ENCODE assay signal across 25 cellular contexts in genomic region chr15:60384526-60385127, GRCh38. TPM values are rescaled to one million over a fixed set of nuclear protein-coding genes. Genes with fewer than 3 reads are reported as not detected.
DNase-seq lines count a peak whose midpoint lies in the region; ATAC-seq and TF ChIP-seq lines count a peak whose summit lies in the region.
"Had no signal": no experiment of that assay in that cellular context is flagged by ENCODE, and none has a peak within 500 bp of the region (broad histone marks: within the 10 kb centered on the region; RNA-seq: fewer than 3 reads in every experiment).

No MANE protein-coding gene starts in this region.

- H3K4me2 ChIP-seq in GM23248 (ENCODE audit: unreplicated experiment) (peak overlapping the region; percentile 62), smooth muscle cell (peak overlapping the region; percentile 42)

- no peaks in the 10 kb centered on the region for H3K9me2 ChIP-seq in GM23248 (ENCODE audit: insufficient read depth)

- H3K27me3 ChIP-seq in GM23248 (replicated peaks; ENCODE audit: insufficient read depth) (no peaks in the 10 kb centered on the region), smooth muscle cell (ENCODE audit: low read depth) (no peaks in the 10 kb centered on the region)
- H3K27me3 ChIP-seq: BLaER1 treated with 17β-estradiol and CSF1 and Interleukin-3, amounts not matched to agents 10 nM and 100 nM; body of pancreas; heart right ventricle; tibial nerve had no signal

- H4K20me1 ChIP-seq in GM23248 (ENCODE audit: insufficient read depth) = peaks cover 43% of the 10 kb centered on the region
- peaks cover 100% of the 10 kb centered on the region for H4K20me1 ChIP-seq in smooth muscle cell (ENCODE audit: low read depth)

- no peak for TF ChIP-seq CTCF in smooth muscle cell (IDR thresholded peaks at IDR 0.05; ENCODE audit: borderline replicate concordance, insufficient read depth, poor library complexity, severe bottlenecking)

- H3K9ac ChIP-seq in GM23248 = peak overlapping the region; percentile 99
- no peak overlapping the region for H3K9ac ChIP-seq in smooth muscle cell (ENCODE audit: low read depth)
- H3K9ac ChIP-seq: BLaER1 treated with 17β-estradiol and CSF1 and Interleukin-3, amounts not matched to agents 10 nM and 100 nM had no signal

- peaks cover 62% of the 10 kb centered on the region for H3K36me3 ChIP-seq in GM23248 (ENCODE audit: low read depth)
- peaks cover 9% of the 10 kb centered on the region for H3K36me3 ChIP-seq in smooth muscle cell (ENCODE audit: low read depth)

- H3K4me1 ChIP-seq in GM23248 (ENCODE audit: insufficient read depth) (peaks cover 98% of the 10 kb centered on the region), smooth muscle cell (ENCODE audit: low read depth) (peaks cover 15% of the 10 kb centered on the region)

- H3K27ac ChIP-seq in GM23248 (peak overlapping the region; percentile 100), epithelial cell of prostate (peak overlapping the region; percentile 100), smooth muscle cell (ENCODE audit: low read depth) (peak overlapping the region; percentile 99)
- H3K27ac ChIP-seq: BLaER1 treated with 17β-estradiol and CSF1 and Interleukin-3, amounts not matched to agents 10 nM and 100 nM; lower lobe of right lung; psoas muscle had no signal

- H2AFZ ChIP-seq in GM23248 (no peak overlapping the region), smooth muscle cell (ENCODE audit: low read depth) (no peak overlapping the region)

- H3K79me2 ChIP-seq in GM23248 (ENCODE audit: insufficient read depth) (peaks cover 90% of the 10 kb centered on the region), smooth muscle cell (ENCODE audit: low read depth) (peaks cover 89% of the 10 kb centered on the region)

- WGBS in GM23248 (ENCODE audit: low coverage in 1 of 2, low lambda C conversion rate in 2 of 2, missing lambda C conversion rate in 2 of 2), 2 experiments = 54 to 55% methylated on average over 3 of the region's 3 CpGs
- WGBS in smooth muscle cell (ENCODE audit: low lambda C conversion rate) = 93% methylated on average over 3 of the region's 3 CpGs

- peak overlapping the region; percentile 45 for H3K4me3 ChIP-seq in GM23248
- H3K4me3 ChIP-seq in smooth muscle cell = no peak overlapping the region
- H3K4me3 ChIP-seq: BLaER1 treated with 17β-estradiol and CSF1 and Interleukin-3, amounts not matched to agents 10 nM and 100 nM; body of pancreas; heart right ventricle; lower lobe of right lung; psoas muscle; tibial nerve had no signal

- H3K9me3 ChIP-seq in GM23248 (ENCODE audit: low read depth) (no peaks in the 10 kb centered on the region), smooth muscle cell (replicated peaks; ENCODE audit: low read depth) (no peaks in the 10 kb centered on the region)
- H3K9me3 ChIP-seq: body of pancreas, heart right ventricle, lower lobe of right lung, psoas muscle, tibial nerve had no signal

- H3F3A ChIP-seq in GM23248 (ENCODE audit: insufficient read depth) (peaks cover 98% of the 10 kb centered on the region), smooth muscle cell (ENCODE audit: low read depth) (peaks cover 67% of the 10 kb centered on the region)

- peak; percentile 0 for DNase-seq in GM23248
- DNase-seq in epithelial cell of prostate (ENCODE audit: low read depth, low spot score) = no peak
- DNase-seq in smooth muscle cell (lab: John Stamatoyannopoulos, UW; ENCODE audit: unreplicated experiment) = no peak
- DNase-seq in DMS 273 treated with DMSO at 0.1 percent for 48 hours (lab: John Stamatoyannopoulos, UW) = no peak
- no peak for DNase-seq in stimulated activated CD4-positive, alpha-beta T cell treated with anti-CD3 and anti-CD28 coated beads, Interleukin-4, amount 100 ng/mL, for 1 hour
- DNase-seq in A172 (ENCODE audit: low spot score) = no peak
- DNase-seq in HT-29 (ENCODE audit: low spot score) = no peak
- DNase-seq: activated CD4-positive, alpha-beta T cell treated with anti-CD3 and anti-CD28 coated beads for 4 hours; activated naive CD8-positive, alpha-beta T cell treated with anti-CD3 and anti-CD28 coated beads, Interleukin-2, amount 50 U/mL, for 24 hours; activated T-cell treated with anti-CD3 and anti-CD28 coated beads, Interleukin-2, amount 50 U/mL, for 24 hours; body of pancreas; effector CD4-positive, alpha-beta T cell; H9; heart right ventricle; kidney glomerular epithelial cell; lower lobe of right lung; MV-4-11; NCI-H1436 treated with DMSO at 0.1 percent for 48 hours; NCI-H748 treated with DMSO at 0.1 percent for 48 hours; psoas muscle; stimulated activated CD8-positive, alpha-beta memory T cell treated with anti-CD3 and anti-CD28 coated beads, Interleukin-4, amount 100 ng/mL, for 48 hours; stimulated activated naive CD8-positive, alpha-beta T cell treated with anti-CD3 and anti-CD28 coated beads, Interleukin-15, amount 100 ng/mL, for 72 hours had no signal

- in situ Hi-C loops in GM23248 (cut with MboI) = no loop called here

- no peak for ATAC-seq in SK-N-SH treated with all-trans-retinoic acid at 6 μM for 48 hours
- ATAC-seq: activated naive CD8-positive, alpha-beta T cell treated with anti-CD3 and anti-CD28 coated beads, Interleukin-2, amount 50 U/mL, for 24 hours; body of pancreas; heart right ventricle; lower lobe of right lung; psoas muscle; stimulated activated naive CD8-positive, alpha-beta T cell treated with anti-CD3 and anti-CD28 coated beads, Interleukin-15, amount 100 ng/mL, for 72 hours had no signal

TF ChIP-seq in SK-N-SH treated with all-trans-retinoic acid at 6 μM for 48 hours, 23 proteins besides CTCF, POLR2A, EP300 and RAD21:
- no peak for TF ChIP-seq ZNF565 (CRISPR knock-in tag; conservative IDR thresholded peaks at IDR 0.05; ENCODE audit: low read depth)
- TF ChIP-seq ZC3H10 (CRISPR knock-in tag; IDR thresholded peaks at IDR 0.05) = 0 out of 2 replicates have a peak, but pooled peaks have one; percentile 1
- no peak for TF ChIP-seq ZFP30 (CRISPR knock-in tag; IDR thresholded peaks at IDR 0.05)

RNA-seq across cellular contexts. Expression of gene ANXA2, which starts 13.2 kb away (rescaled TPM):
- total RNA-seq in GM23248 (2014; rRNA removed; shearing (Covaris generic)) = 4,470 and 4,692 TPM in 2 replicates
- polyA plus RNA-seq in GM23248 (2016; fragmentation: Nextera tagmentation; extraction: Ambion mirVana) (6,052 and 6,251 TPM in 2 replicates), smooth muscle cell (2,665 and 3,194 TPM in 2 replicates)
- total RNA-seq in smooth muscle cell = 2,380 and 2,477 TPM in 2 replicates
- 4,320 and 4,475 TPM in 2 replicates for total RNA-seq in A172 (2014; rRNA removed; shearing (Covaris generic))
- 1,535 and 1,670 TPM in 2 replicates for total RNA-seq in HT-29 (2014; rRNA removed; shearing (Covaris generic))
